In the genomic region with DNA sequence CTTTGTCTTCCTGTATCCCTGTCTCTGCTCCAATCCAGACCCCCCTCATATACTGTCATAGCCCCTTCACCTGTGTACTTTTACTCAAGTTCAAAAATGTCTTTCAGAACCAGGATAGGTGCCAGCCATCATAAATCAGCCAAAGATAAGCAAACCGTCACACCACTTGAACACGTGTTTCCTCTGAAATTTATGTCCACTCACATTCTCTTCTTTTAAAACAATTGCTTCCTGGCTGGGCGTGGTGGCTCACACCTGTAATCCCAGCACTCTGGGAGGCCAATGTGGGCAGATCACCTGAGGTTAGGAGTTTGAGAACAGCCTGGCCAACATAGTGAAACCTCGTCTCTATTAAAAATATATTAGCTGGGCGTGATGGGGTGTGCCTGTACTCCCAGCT, we compare ENCODE assay signal across 27 cellular contexts.
"Had no signal": no experiment of that assay in that cellular context is flagged by ENCODE, and none has a peak within 500 bp of the region (broad histone marks: within the 10 kb centered on the region; RNA-seq: fewer than 3 reads in every experiment).

No MANE protein-coding gene starts in this region.

- H3K4me3 ChIP-seq: coronary artery, left ventricle myocardium inferior, ovary, psoas muscle, right atrium auricular region, tibial artery, vagina had no signal

- H3K27me3 ChIP-seq: foreskin keratinocyte, neutrophil, ovary, right atrium auricular region, vagina had no signal

- DNase-seq: activated CD4-positive, alpha-beta T cell treated with anti-CD3 and anti-CD28 coated beads for 4 hours; activated CD4-positive, alpha-beta T cell treated with anti-CD3 and anti-CD28 coated beads, Interleukin-2, amount 50 U/mL, for 48 hours; activated CD4-positive, CD25-positive, alpha-beta regulatory T cell; activated CD8-positive, alpha-beta memory T cell treated with anti-CD3 and anti-CD28 coated beads, Interleukin-2, amount 50 U/mL, for 48 hours; activated naive CD4-positive, alpha-beta T cell; activated naive CD8-positive, alpha-beta T cell treated with anti-CD3 and anti-CD28 coated beads for 36 hours; activated T-cell treated with anti-CD3 and anti-CD28 coated beads, Interleukin-2, amount 50 U/mL, for 4 hours; foreskin keratinocyte; kidney glomerular epithelial cell; left ventricle myocardium inferior; mammary epithelial cell; ovary; psoas muscle; stimulated activated CD4-positive, alpha-beta T cell treated with anti-CD3 and anti-CD28 coated beads, Interleukin-12 subunit alpha, Interleukin-12 subunit beta, amount 100 ng/mL, for 4 hours; stimulated activated naive CD8-positive, alpha-beta T cell treated with anti-CD3 and anti-CD28 coated beads, Interleukin-15, amount 100 ng/mL, for 72 hours; T1000; tibial artery had no signal

- ATAC-seq: activated T-cell treated with anti-CD3 and anti-CD28 coated beads, Interleukin-2, amount 50 U/mL, for 4 hours; foreskin keratinocyte; natural killer cell treated with Interleukin-12 subunit alpha and Interleukin-12 subunit beta and Interleukin-15 and Interleukin-18, amount 100 ng/mL, for 72 hours; psoas muscle; stimulated activated effector memory CD8-positive, alpha-beta T cell treated with anti-CD3 and anti-CD28 coated beads, Interleukin-12 subunit alpha, Interleukin-12 subunit beta, amount 100 ng/mL, for 72 hours; stimulated activated naive CD8-positive, alpha-beta T cell treated with anti-CD3 and anti-CD28 coated beads, Interleukin-15, amount 100 ng/mL, for 72 hours had no signal

- H3K36me3 Mint-ChIP-seq: activated naive CD8-positive, alpha-beta T cell treated with anti-CD3 and anti-CD28 coated beads for 36 hours; natural killer cell treated with Interleukin-12 subunit alpha and Interleukin-12 subunit beta and Interleukin-15 and Interleukin-18, amount 100 ng/mL, for 72 hours; stimulated activated effector memory CD8-positive, alpha-beta T cell treated with anti-CD3 and anti-CD28 coated beads, Interleukin-12 subunit alpha, Interleukin-12 subunit beta, amount 100 ng/mL, for 72 hours had no signal

- H3K27me3 Mint-ChIP-seq: activated naive CD8-positive, alpha-beta T cell treated with anti-CD3 and anti-CD28 coated beads for 36 hours; natural killer cell treated with Interleukin-12 subunit alpha and Interleukin-12 subunit beta and Interleukin-15 and Interleukin-18, amount 100 ng/mL, for 72 hours had no signal

- H3K4me1 Mint-ChIP-seq: activated naive CD8-positive, alpha-beta T cell treated with anti-CD3 and anti-CD28 coated beads for 36 hours; stimulated activated effector memory CD8-positive, alpha-beta T cell treated with anti-CD3 and anti-CD28 coated beads, Interleukin-12 subunit alpha, Interleukin-12 subunit beta, amount 100 ng/mL, for 72 hours had no signal

- H3K9me3 ChIP-seq: neutrophil, right atrium auricular region, vagina had no signal

- H3K27ac Mint-ChIP-seq: activated naive CD8-positive, alpha-beta T cell treated with anti-CD3 and anti-CD28 coated beads for 36 hours; activated T-helper 2 cell treated with anti-CD3 and anti-CD28 coated beads, Interferon-gamma antibody, Interleukin-2, Interleukin-4, amounts not matched to agents 10 μg/mL and 5 μg/mL and 100 μg/mL, durations not matched to agents 14 hours and 24 hours and 36 hours; mesothelial cell of epicardium; natural killer cell treated with Interleukin-12 subunit alpha and Interleukin-12 subunit beta and Interleukin-15 and Interleukin-18, amount 100 ng/mL, for 72 hours; stimulated activated effector memory CD8-positive, alpha-beta T cell treated with anti-CD3 and anti-CD28 coated beads, Interleukin-12 subunit alpha, Interleukin-12 subunit beta, amount 100 ng/mL, for 72 hours; stimulated activated naive CD8-positive, alpha-beta T cell treated with anti-CD3 and anti-CD28 coated beads, Interleukin-15, amount 100 ng/mL, for 72 hours had no signal

- H3K4me3 Mint-ChIP-seq: activated naive CD8-positive, alpha-beta T cell treated with anti-CD3 and anti-CD28 coated beads for 36 hours; activated T-cell treated with anti-CD3 and anti-CD28 coated beads, Interleukin-2, amount 50 U/mL, for 4 hours; mesothelial cell of epicardium; natural killer cell treated with Interleukin-12 subunit alpha and Interleukin-12 subunit beta and Interleukin-15 and Interleukin-18, amount 100 ng/mL, for 72 hours; stimulated activated effector memory CD8-positive, alpha-beta T cell treated with anti-CD3 and anti-CD28 coated beads, Interleukin-12 subunit alpha, Interleukin-12 subunit beta, amount 100 ng/mL, for 72 hours; stimulated activated naive CD8-positive, alpha-beta T cell treated with anti-CD3 and anti-CD28 coated beads, Interleukin-15, amount 100 ng/mL, for 72 hours had no signal

- H3K4me1 ChIP-seq: psoas muscle, right atrium auricular region, tibial artery had no signal

- FAIRE-seq: astrocyte, bronchial epithelial cell had no signal

- H3K36me3 ChIP-seq: left ventricle myocardium inferior, neutrophil, ovary, right atrium auricular region, vagina had no signal

- H3K9me3 Mint-ChIP-seq: activated T-helper 2 cell treated with anti-CD3 and anti-CD28 coated beads, Interferon-gamma antibody, Interleukin-2, Interleukin-4, amounts not matched to agents 10 μg/mL and 5 μg/mL and 100 μg/mL, durations not matched to agents 14 hours and 24 hours and 36 hours had no signal

- H3K27ac ChIP-seq: coronary artery, foreskin keratinocyte, left ventricle myocardium inferior, neutrophil, ovary, psoas muscle, right atrium auricular region, tibial artery, vagina had no signal
